In the genomic region with DNA sequence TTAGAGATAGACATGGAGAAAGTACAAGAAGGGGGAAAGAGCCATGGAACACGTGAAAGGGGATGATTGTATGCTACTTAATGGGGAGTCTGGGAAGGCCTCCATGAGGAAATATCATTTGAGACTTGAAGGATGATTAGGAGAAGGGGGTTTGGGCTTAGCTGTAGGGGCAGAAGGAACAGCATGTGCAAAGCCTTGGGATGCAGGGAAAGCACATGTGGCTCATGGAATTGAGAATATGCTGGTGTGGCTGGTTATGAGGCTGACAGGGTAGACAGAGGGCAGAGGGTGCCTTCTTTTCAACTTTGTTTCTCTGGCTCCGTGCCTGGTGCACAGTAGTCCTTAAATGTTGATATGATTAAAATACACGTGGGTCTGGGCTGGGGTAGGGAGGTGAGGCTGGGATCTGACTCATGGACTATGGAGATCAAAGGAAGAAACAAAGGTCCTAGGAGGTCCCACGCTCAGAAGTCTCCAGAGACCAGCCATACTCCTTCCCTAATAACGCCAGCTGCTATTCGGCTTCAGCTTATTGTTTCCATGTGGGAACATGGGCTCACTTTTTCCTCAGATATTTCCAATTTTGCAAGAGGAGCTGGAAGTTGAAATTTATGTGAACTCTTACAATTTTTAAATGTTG, we compare ENCODE assay signal across 2 cellular contexts.
TF ChIP-seq lines count a peak whose summit lies in the region.

No MANE protein-coding gene starts in this region.

TF ChIP-seq in A549, 52 proteins besides CTCF, POLR2A, EP300 and RAD21:
- TF ChIP-seq EHF (CRISPR knock-in tag; IDR thresholded peaks at IDR 0.05) (no peak), HDAC2 (IDR thresholded peaks at IDR 0.05) (no peak), MYC (IDR thresholded peaks at IDR 0.05; ENCODE audit: borderline replicate concordance, low read length) (no peak), JUNB (IDR thresholded peaks at IDR 0.05) (no peak)
- TF ChIP-seq, protein P1, sequence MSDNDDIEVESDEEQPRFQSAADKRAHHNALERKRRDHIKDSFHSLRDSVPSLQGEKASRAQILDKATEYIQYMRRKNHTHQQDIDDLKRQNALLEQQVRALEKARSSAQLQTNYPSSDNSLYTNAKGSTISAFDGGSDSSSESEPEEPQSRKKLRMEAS (IDR thresholded peaks at IDR 0.05) = 0 out of 2 replicates have a peak, but pooled peaks have one; percentile 21

TF ChIP-seq in GM12878, 131 proteins besides CTCF, POLR2A, EP300 and RAD21:
- TF ChIP-seq ESRRA (IDR thresholded peaks at IDR 0.05; ENCODE audit: low read length) (no peak), EZH2 (IDR thresholded peaks at IDR 0.05; ENCODE audit: borderline replicate concordance, control insufficient read depth, low read depth, low read length) (no peak), CHD4 (IDR thresholded peaks at IDR 0.05) (no peak), KDM1A (IDR thresholded peaks at IDR 0.05; ENCODE audit: borderline replicate concordance) (no peak), YBX1 (IDR thresholded peaks at IDR 0.05) (no peak), TBL1XR1 (IDR thresholded peaks at IDR 0.05; ENCODE audit: low read depth, low read length) (no peak), MXI1 (IDR thresholded peaks at IDR 0.05; ENCODE audit: low read depth, low read length) (no peak), ZNF274 (IDR thresholded peaks at IDR 0.05; ENCODE audit: insufficient read depth, insufficient read length) (no peak), RAD51 (IDR thresholded peaks at IDR 0.05) (no peak)
- TF ChIP-seq, protein P2, sequence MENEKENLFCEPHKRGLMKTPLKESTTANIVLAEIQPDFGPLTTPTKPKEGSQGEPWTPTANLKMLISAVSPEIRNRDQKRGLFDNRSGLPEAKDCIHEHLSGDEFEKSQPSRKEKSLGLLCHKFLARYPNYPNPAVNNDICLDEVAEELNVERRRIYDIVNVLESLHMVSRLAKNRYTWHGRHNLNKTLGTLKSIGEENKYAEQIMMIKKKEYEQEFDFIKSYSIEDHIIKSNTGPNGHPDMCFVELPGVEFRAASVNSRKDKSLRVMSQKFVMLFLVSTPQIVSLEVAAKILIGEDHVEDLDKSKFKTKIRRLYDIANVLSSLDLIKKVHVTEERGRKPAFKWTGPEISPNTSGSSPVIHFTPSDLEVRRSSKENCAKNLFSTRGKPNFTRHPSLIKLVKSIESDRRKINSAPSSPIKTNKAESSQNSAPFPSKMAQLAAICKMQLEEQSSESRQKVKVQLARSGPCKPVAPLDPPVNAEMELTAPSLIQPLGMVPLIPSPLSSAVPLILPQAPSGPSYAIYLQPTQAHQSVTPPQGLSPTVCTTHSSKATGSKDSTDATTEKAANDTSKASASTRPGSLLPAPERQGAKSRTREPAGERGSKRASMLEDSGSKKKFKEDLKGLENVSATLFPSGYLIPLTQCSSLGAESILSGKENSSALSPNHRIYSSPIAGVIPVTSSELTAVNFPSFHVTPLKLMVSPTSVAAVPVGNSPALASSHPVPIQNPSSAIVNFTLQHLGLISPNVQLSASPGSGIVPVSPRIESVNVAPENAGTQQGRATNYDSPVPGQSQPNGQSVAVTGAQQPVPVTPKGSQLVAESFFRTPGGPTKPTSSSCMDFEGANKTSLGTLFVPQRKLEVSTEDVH (IDR thresholded peaks at IDR 0.05; ENCODE audit: low read depth, partially characterized antibody) = no peak
- TF ChIP-seq, protein P3, sequence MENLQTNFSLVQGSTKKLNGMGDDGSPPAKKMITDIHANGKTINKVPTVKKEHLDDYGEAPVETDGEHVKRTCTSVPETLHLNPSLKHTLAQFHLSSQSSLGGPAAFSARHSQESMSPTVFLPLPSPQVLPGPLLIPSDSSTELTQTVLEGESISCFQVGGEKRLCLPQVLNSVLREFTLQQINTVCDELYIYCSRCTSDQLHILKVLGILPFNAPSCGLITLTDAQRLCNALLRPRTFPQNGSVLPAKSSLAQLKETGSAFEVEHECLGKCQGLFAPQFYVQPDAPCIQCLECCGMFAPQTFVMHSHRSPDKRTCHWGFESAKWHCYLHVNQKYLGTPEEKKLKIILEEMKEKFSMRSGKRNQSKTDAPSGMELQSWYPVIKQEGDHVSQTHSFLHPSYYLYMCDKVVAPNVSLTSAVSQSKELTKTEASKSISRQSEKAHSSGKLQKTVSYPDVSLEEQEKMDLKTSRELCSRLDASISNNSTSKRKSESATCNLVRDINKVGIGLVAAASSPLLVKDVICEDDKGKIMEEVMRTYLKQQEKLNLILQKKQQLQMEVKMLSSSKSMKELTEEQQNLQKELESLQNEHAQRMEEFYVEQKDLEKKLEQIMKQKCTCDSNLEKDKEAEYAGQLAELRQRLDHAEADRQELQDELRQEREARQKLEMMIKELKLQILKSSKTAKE (IDR thresholded peaks at IDR 0.05; ENCODE audit: low read depth, poor library complexity, severe bottlenecking) = no peak
- TF ChIP-seq, protein P4, sequence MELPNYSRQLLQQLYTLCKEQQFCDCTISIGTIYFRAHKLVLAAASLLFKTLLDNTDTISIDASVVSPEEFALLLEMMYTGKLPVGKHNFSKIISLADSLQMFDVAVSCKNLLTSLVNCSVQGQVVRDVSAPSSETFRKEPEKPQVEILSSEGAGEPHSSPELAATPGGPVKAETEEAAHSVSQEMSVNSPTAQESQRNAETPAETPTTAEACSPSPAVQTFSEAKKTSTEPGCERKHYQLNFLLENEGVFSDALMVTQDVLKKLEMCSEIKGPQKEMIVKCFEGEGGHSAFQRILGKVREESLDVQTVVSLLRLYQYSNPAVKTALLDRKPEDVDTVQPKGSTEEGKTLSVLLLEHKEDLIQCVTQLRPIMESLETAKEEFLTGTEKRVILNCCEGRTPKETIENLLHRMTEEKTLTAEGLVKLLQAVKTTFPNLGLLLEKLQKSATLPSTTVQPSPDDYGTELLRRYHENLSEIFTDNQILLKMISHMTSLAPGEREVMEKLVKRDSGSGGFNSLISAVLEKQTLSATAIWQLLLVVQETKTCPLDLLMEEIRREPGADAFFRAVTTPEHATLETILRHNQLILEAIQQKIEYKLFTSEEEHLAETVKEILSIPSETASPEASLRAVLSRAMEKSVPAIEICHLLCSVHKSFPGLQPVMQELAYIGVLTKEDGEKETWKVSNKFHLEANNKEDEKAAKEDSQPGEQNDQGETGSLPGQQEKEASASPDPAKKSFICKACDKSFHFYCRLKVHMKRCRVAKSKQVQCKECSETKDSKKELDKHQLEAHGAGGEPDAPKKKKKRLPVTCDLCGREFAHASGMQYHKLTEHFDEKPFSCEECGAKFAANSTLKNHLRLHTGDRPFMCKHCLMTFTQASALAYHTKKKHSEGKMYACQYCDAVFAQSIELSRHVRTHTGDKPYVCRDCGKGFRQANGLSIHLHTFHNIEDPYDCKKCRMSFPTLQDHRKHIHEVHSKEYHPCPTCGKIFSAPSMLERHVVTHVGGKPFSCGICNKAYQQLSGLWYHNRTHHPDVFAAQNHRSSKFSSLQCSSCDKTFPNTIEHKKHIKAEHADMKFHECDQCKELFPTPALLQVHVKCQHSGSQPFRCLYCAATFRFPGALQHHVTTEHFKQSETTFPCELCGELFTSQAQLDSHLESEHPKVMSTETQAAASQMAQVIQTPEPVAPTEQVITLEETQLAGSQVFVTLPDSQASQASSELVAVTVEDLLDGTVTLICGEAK (IDR thresholded peaks at IDR 0.05; ENCODE audit: borderline replicate concordance) = no peak
- TF ChIP-seq, protein P5, sequence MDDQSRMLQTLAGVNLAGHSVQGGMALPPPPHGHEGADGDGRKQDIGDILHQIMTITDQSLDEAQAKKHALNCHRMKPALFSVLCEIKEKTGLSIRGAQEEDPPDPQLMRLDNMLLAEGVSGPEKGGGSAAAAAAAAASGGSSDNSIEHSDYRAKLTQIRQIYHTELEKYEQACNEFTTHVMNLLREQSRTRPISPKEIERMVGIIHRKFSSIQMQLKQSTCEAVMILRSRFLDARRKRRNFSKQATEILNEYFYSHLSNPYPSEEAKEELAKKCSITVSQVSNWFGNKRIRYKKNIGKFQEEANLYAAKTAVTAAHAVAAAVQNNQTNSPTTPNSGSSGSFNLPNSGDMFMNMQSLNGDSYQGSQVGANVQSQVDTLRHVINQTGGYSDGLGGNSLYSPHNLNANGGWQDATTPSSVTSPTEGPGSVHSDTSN (IDR thresholded peaks at IDR 0.05; ENCODE audit: insufficient replicate concordance, low read depth, low read length) = no peak
